Comparison of ENCODE assay signal across 8 cellular contexts in the genomic region with DNA sequence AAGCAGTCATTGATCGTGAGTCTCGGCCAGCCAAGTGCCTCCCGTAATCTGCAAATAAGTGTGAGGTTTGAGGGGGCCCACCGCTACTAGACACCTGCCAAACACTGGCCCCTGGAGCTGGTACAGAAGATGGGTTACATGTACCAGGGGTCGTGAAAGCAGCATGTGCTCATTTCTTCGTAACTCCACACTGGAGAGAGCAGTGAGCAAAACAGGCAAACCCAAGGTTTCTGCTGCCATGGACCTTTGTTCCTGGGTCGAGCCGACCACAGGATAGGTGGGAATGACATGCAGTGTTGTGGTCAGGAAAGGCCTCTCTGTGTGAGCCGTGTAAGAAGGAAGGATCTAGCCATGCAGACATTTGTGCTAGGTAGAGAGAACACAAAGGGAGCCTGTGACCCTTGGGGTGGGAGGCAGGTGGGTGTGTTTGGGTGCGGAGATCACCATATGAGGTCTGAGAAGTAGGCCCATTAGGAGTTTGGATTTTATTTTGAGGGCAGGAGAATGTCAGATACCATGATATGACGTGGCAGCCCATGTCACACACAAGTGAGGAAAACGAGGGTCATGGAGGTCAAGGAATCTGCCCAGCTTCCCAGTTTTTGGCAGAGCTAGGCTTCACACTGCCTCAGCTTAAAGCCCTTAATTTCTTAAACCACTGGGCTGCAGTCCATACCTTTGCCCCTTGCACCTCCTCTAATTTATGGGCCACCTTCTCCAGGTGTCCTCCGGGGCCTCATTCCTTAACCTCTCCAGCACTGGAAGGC. TPM values are rescaled to one million over a fixed set of nuclear protein-coding genes. Genes with fewer than 3 reads are reported as not detected.
DNase-seq lines count a peak whose midpoint lies in the region; ATAC-seq and TF ChIP-seq lines count a peak whose summit lies in the region.

No MANE protein-coding gene starts in this region.

- CTCF ChIA-PET in CD4-positive, alpha-beta memory T cell (lab: Charles Lee; ENCODE audit: partially characterized antibody) = interaction anchor here (1.0 to 5.0 kb wide), 17 partner anchors 8 to 405 kb away, joined by 3 to 109 read pairs (median 7); partner anchors contain the start of genes LNX2 and MTIF3

- H3K9me3 Mint-ChIP-seq in CD4-positive, alpha-beta memory T cell = no peaks in the 10 kb centered on the region
- H3K9me3 Mint-ChIP-seq in osteocyte (ENCODE audit: unreplicated experiment) = no peaks in the 10 kb centered on the region

- H3K36me3 ChIP-seq in CD4-positive, alpha-beta memory T cell (ENCODE audit: insufficient read depth, low read length) = peaks cover 21% of the 10 kb centered on the region

- ATAC-seq in GM21825 (IDR thresholded peaks at IDR 0.05; ENCODE audit: unreplicated experiment) = peak; percentile 2

- no peaks in the 10 kb centered on the region for H3K9me3 ChIP-seq in CD4-positive, alpha-beta memory T cell (ENCODE audit: control insufficient read depth in 1 of 2, low read length in 2 of 2)

- intact Hi-C loops in CD4-positive, alpha-beta memory T cell (cut with micrococcal nuclease) = loop anchor here (10.0 kb wide), 1 partner anchor 1171 kb away; the partner anchor contains the start of gene CDK8

- H3K36me3 Mint-ChIP-seq in CD4-positive, alpha-beta memory T cell = peaks cover 26 to 39% of the 10 kb centered on the region in 2 donors
- H3K36me3 Mint-ChIP-seq in osteocyte (ENCODE audit: unreplicated experiment) = peaks cover 12% of the 10 kb centered on the region

- peak overlapping the region; percentile 95 for H3K27ac ChIP-seq in CD4-positive, alpha-beta memory T cell (ENCODE audit: low read depth, low read length)
- H3K27ac ChIP-seq in epithelial cell of prostate = peak overlapping the region; percentile 86

- peak overlapping the region; percentile 66 to 89 for H3K4me3 ChIP-seq in CD4-positive, alpha-beta memory T cell (ENCODE audit: low read length in 2 of 2)

- no peak for TF ChIP-seq CTCF in osteocyte (IDR thresholded peaks at IDR 0.05)

- H3K4me1 Mint-ChIP-seq in CD4-positive, alpha-beta memory T cell = peaks cover 28 to 54% (median 41%) of the 10 kb centered on the region in 4 donors
- H3K4me1 Mint-ChIP-seq in osteocyte (ENCODE audit: unreplicated experiment) = peaks cover 30% of the 10 kb centered on the region

- H3K4me3 Mint-ChIP-seq in CD4-positive, alpha-beta memory T cell = peak overlapping the region; percentile 85 to 96 (median 94)
- H3K4me3 Mint-ChIP-seq in osteocyte (ENCODE audit: unreplicated experiment) = peak overlapping the region; percentile 76

- peak overlapping the region; percentile 89 to 99 (median 97) for H3K27ac Mint-ChIP-seq in CD4-positive, alpha-beta memory T cell
- peak overlapping the region; percentile 84 for H3K27ac Mint-ChIP-seq in osteocyte (ENCODE audit: unreplicated experiment)

- H3K4me1 ChIP-seq in CD4-positive, alpha-beta memory T cell (ENCODE audit: insufficient read depth, low read length) = peaks cover 57% of the 10 kb centered on the region

- DNase-seq in CD4-positive, alpha-beta memory T cell = peak in 2 of 5 donors; percentile 22 to 55
- peak; percentile 65 for DNase-seq in SW480 (ENCODE audit: low spot score)
- no peak for DNase-seq in epithelial cell of prostate (ENCODE audit: low read depth, low spot score)
- DNase-seq in osteocyte (ENCODE audit: extremely low spot score, unreplicated experiment) = no peak
- no peak for DNase-seq in NCI-H226
- DNase-seq in NOMO-1 treated with dmso at 0.1 percent for 144 hours (lab: John Stamatoyannopoulos, UW; ENCODE audit: unreplicated experiment) = no peak
- DNase-seq in GDM1 (lab: John Stamatoyannopoulos, UW) = no peak

- no peaks in the 10 kb centered on the region for H3K27me3 ChIP-seq in CD4-positive, alpha-beta memory T cell (ENCODE audit: insufficient read depth, low read length)

- POLR2A ChIA-PET in CD4-positive, alpha-beta memory T cell (lab: Charles Lee; ENCODE audit: partially characterized antibody) = interaction anchor here (0.8 to 7.9 kb wide), 19 partner anchors 7 to 1239 kb away, joined by 3 to 588 read pairs (median 5); partner anchors contain the start of genes LNX2, MTIF3, PAN3 and POLR1D

- no peaks in the 10 kb centered on the region for H3K27me3 Mint-ChIP-seq in CD4-positive, alpha-beta memory T cell
- H3K27me3 Mint-ChIP-seq in osteocyte (ENCODE audit: unreplicated experiment) = peaks cover 3% of the 10 kb centered on the region

RNA-seq across cellular contexts. Expression of gene GTF3A, which starts 0.9 kb away (rescaled TPM):
- total RNA-seq in CD4-positive, alpha-beta memory T cell = 100 to 1,000 TPM; 225 to 236 TPM
- 100 to 1,000 TPM; 596 to 688 TPM for polyA plus RNA-seq in CD4-positive, alpha-beta memory T cell
- total RNA-seq in osteocyte = 67.0 and 67.4 TPM in 2 replicates

RNA-seq across cellular contexts. Expression of gene MTIF3, which starts 25.0 kb away (rescaled TPM):
- total RNA-seq in CD4-positive, alpha-beta memory T cell = 10 to 100 TPM; 86.4 to 92.4 TPM
- 10 to 100 TPM; 85.6 to 94.4 TPM for polyA plus RNA-seq in CD4-positive, alpha-beta memory T cell
- total RNA-seq in osteocyte = 38.9 and 41.6 TPM in 2 replicates
